16 cellular contexts compared by ENCODE assay signal in genomic region chr19:13016245-13016627, GRCh38. TPM values are rescaled to one million over a fixed set of nuclear protein-coding genes. Genes with fewer than 3 reads are reported as not detected.
DNase-seq lines count a peak whose midpoint lies in the region; ATAC-seq and TF ChIP-seq lines count a peak whose summit lies in the region.
"Had no signal": no experiment of that assay in that cellular context is flagged by ENCODE, and none has a peak within 500 bp of the region (broad histone marks: within the 10 kb centered on the region; RNA-seq: fewer than 3 reads in every experiment).

No MANE protein-coding gene starts in this region.

- peaks cover 9 to 100% (median 87%) of the 10 kb centered on the region in 12 donors for H3K4me1 ChIP-seq in heart left ventricle
- H3K4me1 ChIP-seq in sigmoid colon, result peaks cover 0 to 100% (median 99%) of the 10 kb centered on the region in 4 donors
- H3K4me1 ChIP-seq in vagina, result peaks cover 98% of the 10 kb centered on the region
- H3K4me1 ChIP-seq: pancreas had no signal

- H3K4me3 ChIP-seq in heart left ventricle, result peak overlapping the region in 3 of 12 donors; percentile 9 to 32 (median 24)
- peak overlapping the region in 2 of 4 donors; percentile 37 to 38 for H3K4me3 ChIP-seq in sigmoid colon
- peak overlapping the region in 1 of 2 donors; percentile 24 for H3K4me3 ChIP-seq in vagina
- H3K4me3 ChIP-seq: pancreas had no signal

- ATAC-seq in heart left ventricle, result no peak
- ATAC-seq: foreskin keratinocyte, pancreas had no signal

- H3K27me3 ChIP-seq in heart left ventricle (peaks cover 0 to 40% (median 0%) of the 10 kb centered on the region in 9 donors), sigmoid colon (no peaks in the 10 kb centered on the region), vagina (no peaks in the 10 kb centered on the region)
- H3K27me3 ChIP-seq: pancreas had no signal

- H3K36me3 ChIP-seq in heart left ventricle (no peaks in the 10 kb centered on the region), sigmoid colon (no peaks in the 10 kb centered on the region), vagina (no peaks in the 10 kb centered on the region)
- H3K36me3 ChIP-seq: pancreas had no signal

- no peak for TF ChIP-seq EP300 in sigmoid colon (IDR thresholded peaks at IDR 0.05)

- DNase-seq in heart left ventricle (no peak), cardiac septum (ENCODE audit: low spot score) (no peak), epithelial cell of prostate (ENCODE audit: low read depth, low spot score) (no peak), sigmoid colon (no peak), vagina (ENCODE audit: extremely low spot score in 2 of 2) (no peak), posterior vena cava (ENCODE audit: low spot score) (no peak), SW 1271 (lab: John Stamatoyannopoulos, UW) (no peak), GOT3 (lab: John Stamatoyannopoulos, UW) (no peak)
- DNase-seq: activated CD4-positive, CD25-positive, alpha-beta regulatory T cell treated with anti-CD3 and anti-CD28 coated beads, Interleukin-2, amount 50 U/mL, for 72 hours; foreskin keratinocyte; stimulated activated CD4-positive, alpha-beta T cell treated with anti-CD3 and anti-CD28 coated beads, Interleukin-1b, Interleukin-23, amount 100 ng/mL, for 48 hours; T-helper 1 cell had no signal

- TF ChIP-seq POLR2A in heart left ventricle (IDR thresholded peaks at IDR 0.05) (no peak), sigmoid colon (IDR thresholded peaks at IDR 0.05) (no peak), vagina (IDR thresholded peaks at IDR 0.05) (no peak)

- H3K9me3 ChIP-seq in heart left ventricle (no peaks in the 10 kb centered on the region), sigmoid colon (no peaks in the 10 kb centered on the region), vagina (no peaks in the 10 kb centered on the region)
- H3K9me3 ChIP-seq: pancreas had no signal

- 56 to 74% (median 67%) methylated on average over 7 of the region's 7 CpGs for WGBS in heart left ventricle, 4 donors
- 59 to 66% methylated on average over 7 of the region's 7 CpGs for WGBS in sigmoid colon, 2 donors

- TF ChIP-seq CTCF in heart left ventricle (IDR thresholded peaks at IDR 0.05), result no peak
- no peak for TF ChIP-seq CTCF in sigmoid colon (IDR thresholded peaks at IDR 0.05)
- TF ChIP-seq CTCF in vagina (IDR thresholded peaks at IDR 0.05), result no peak

- H3K27ac ChIP-seq in heart left ventricle, result peak overlapping the region in 11 of 12 donors; percentile 21 to 97 (median 90)
- peak overlapping the region; percentile 81 for H3K27ac ChIP-seq in epithelial cell of prostate
- H3K27ac ChIP-seq in sigmoid colon, result peak overlapping the region; percentile 91 to 98 (median 95)
- H3K27ac ChIP-seq in vagina, result peak overlapping the region; percentile 99
- H3K27ac ChIP-seq: foreskin keratinocyte, KMS-11, pancreas had no signal

- intact Hi-C loops in heart left ventricle (cut with DNase I) (no loop called here), cardiac septum (cut with DNase I) (no loop called here), sigmoid colon (cut with DNase I) (no loop called here), vagina (cut with DNase I) (loop anchor here (5.0 kb wide), 1 partner anchor 46 kb away; no protein-coding TSS in a partner anchor), posterior vena cava (cut with DNase I) (loop anchor here in 1 of 2 donors (5.0 to 10.0 kb wide), 2 partner anchors 41 to 79 kb away; no protein-coding TSS in a partner anchor)

RNA-seq across cellular contexts. Expression of gene NFIX, which starts 21.0 kb away (rescaled TPM):
- 100 to 1,000 TPM in 8 of 9 donors, 10 to 100 TPM in 1; 81.4 to 147 (median 122) TPM for total RNA-seq in heart left ventricle
- 10 to 100 TPM; 42.1 to 55.2 TPM for polyA plus RNA-seq in heart left ventricle
- 123 TPM for total RNA-seq in cardiac septum
- total RNA-seq in sigmoid colon, result 100 to 1,000 TPM in 1 of 4 donors, 10 to 100 TPM in 3; 44.1 to 104 (median 58.5) TPM
- polyA plus RNA-seq in sigmoid colon, result 10 to 100 TPM; 10.6 to 28.2 (median 22.2) TPM
- total RNA-seq in vagina, result 81.8 TPM
- total RNA-seq in posterior vena cava, result 100 to 1,000 TPM; 242 to 327 TPM

RNA-seq across cellular contexts. Expression of gene DAND5, which starts 46.9 kb away (rescaled TPM):
- total RNA-seq in heart left ventricle, result 10 to 100 TPM in 4 of 9 donors, 1 to 10 TPM in 5; 2.9 to 13.6 (median 9.0) TPM
- 1 to 10 TPM; 1.4 to 4.7 TPM for polyA plus RNA-seq in heart left ventricle
- 11.4 TPM for total RNA-seq in cardiac septum
- total RNA-seq in sigmoid colon, result 1 to 10 TPM; 1.2 to 2.0 (median 1.7) TPM
- under 1 TPM in 1 of 3 donors, not detected in 2; 0.13 TPM for polyA plus RNA-seq in sigmoid colon
- total RNA-seq in vagina, result not detected
- total RNA-seq in posterior vena cava, result not detected
- total RNA-seq: mononuclear cell, NCI-H460 had no signal

RNA-seq across cellular contexts. Expression of gene GADD45GIP1, which starts 59.2 kb away (rescaled TPM):
- total RNA-seq in heart left ventricle (10 to 100 TPM; 17.2 to 63.6 (median 27.2) TPM), cardiac septum (23.5 TPM), sigmoid colon (10 to 100 TPM; 36.0 to 65.8 (median 53.5) TPM), vagina (80.3 TPM), posterior vena cava (10 to 100 TPM; 18.1 to 20.7 TPM)
- polyA plus RNA-seq in heart left ventricle (100 to 1,000 TPM in 1 of 2 donors, 10 to 100 TPM in 1; 64.9 to 119 TPM), sigmoid colon (10 to 100 TPM; 23.6 to 32.1 (median 28.2) TPM)
